Comparison of ENCODE assay signal across 25 cellular contexts in the genomic region with DNA sequence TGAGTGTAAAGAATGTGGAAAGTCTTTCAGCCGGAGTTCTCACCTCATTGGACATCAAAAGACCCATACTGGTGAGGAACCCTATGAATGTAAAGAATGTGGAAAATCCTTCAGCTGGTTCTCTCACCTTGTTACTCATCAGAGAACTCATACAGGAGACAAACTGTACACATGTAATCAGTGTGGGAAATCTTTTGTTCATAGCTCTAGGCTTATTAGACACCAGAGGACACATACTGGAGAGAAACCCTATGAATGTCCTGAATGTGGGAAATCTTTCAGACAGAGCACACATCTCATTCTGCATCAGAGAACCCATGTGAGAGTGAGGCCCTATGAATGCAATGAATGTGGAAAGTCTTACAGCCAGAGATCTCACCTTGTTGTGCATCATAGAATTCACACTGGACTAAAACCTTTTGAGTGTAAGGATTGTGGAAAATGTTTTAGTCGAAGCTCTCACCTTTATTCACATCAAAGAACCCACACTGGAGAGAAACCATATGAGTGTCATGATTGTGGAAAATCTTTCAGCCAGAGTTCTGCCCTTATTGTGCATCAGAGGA. TPM values are rescaled to one million over a fixed set of nuclear protein-coding genes. Genes with fewer than 3 reads are reported as not detected.
DNase-seq lines count a peak whose midpoint lies in the region; ATAC-seq, FAIRE-seq and TF ChIP-seq lines count a peak whose summit lies in the region.
"Had no signal": no experiment of that assay in that cellular context is flagged by ENCODE, and none has a peak within 500 bp of the region (broad histone marks: within the 10 kb centered on the region; RNA-seq: fewer than 3 reads in every experiment).

No MANE protein-coding gene starts in this region.

- H3K4me3 ChIP-seq in right cardiac atrium (ENCODE audit: low read length) (peak overlapping the region; percentile 20), kidney (ENCODE audit: low read length in 2 of 2) (peak overlapping the region; percentile 11 to 26), thoracic aorta (peak overlapping the region; percentile 24), lower lobe of right lung (no peak overlapping the region)
- H3K4me3 ChIP-seq: heart right ventricle, tibial artery had no signal

- intact Hi-C loops in right cardiac atrium (cut with DNase I), result no loop called here
- intact Hi-C loops in Right ventricle myocardium superior (cut with DNase I), result no loop called here
- intact Hi-C loops in kidney (cut with DNase I), result no loop called here
- intact Hi-C loops in lower lobe of right lung (cut with DNase I), result no loop called here

- H3K27ac ChIP-seq in right cardiac atrium (ENCODE audit: low read length) (no peak overlapping the region), kidney (ENCODE audit: low read depth in 2 of 2, low read length in 2 of 2) (no peak overlapping the region), thoracic aorta (no peak overlapping the region), lower lobe of right lung (no peak overlapping the region)
- H3K27ac ChIP-seq: heart right ventricle, tibial artery, VCaP had no signal

- DNase-seq in right cardiac atrium (no peak), Right ventricle myocardium superior (no peak), amniotic epithelial cell (ENCODE audit: low read depth) (peak; percentile 14), kidney (no peak), thoracic aorta (ENCODE audit: low spot score) (no peak), lower lobe of right lung (no peak), activated T-cell treated with anti-CD3 and anti-CD28 coated beads for 4 hours (no peak)
- DNase-seq in activated naive CD4-positive, alpha-beta T cell treated with Interleukin-2 at 50 U/mL for 16 hours, result no peak
- DNase-seq: 8988T; activated CD4-positive, alpha-beta T cell treated with anti-CD3 and anti-CD28 coated beads, Interleukin-2, amount 10 ng/mL, durations not matched to agents 24 days and 14 days; activated gamma-delta T cell; activated naive CD8-positive, alpha-beta T cell treated with anti-CD3 and anti-CD28 coated beads, Interleukin-2, amount 50 U/mL, for 24 hours; activated T-cell treated with anti-CD3 and anti-CD28 coated beads, Interleukin-2, amount 50 U/mL, for 24 hours; DMS153; effector CD4-positive, alpha-beta T cell; HCEC 1CT; heart right ventricle; Karpas-422; mammary epithelial cell; MV-4-11; NCI-H510A treated with DMSO at 0.1 percent for 48 hours; SIG-M5; T-helper 9 cell; tibial artery had no signal

- no peak for ATAC-seq in right cardiac atrium
- ATAC-seq in Right ventricle myocardium superior (ENCODE audit: poor library complexity), result no peak
- ATAC-seq in thoracic aorta (ENCODE audit: insufficient number of reproducible peaks, low FRiP score, low read depth), result no peak
- no peak for ATAC-seq in lower lobe of right lung
- ATAC-seq: activated naive CD8-positive, alpha-beta T cell treated with anti-CD3 and anti-CD28 coated beads, Interleukin-2, amount 50 U/mL, for 24 hours; heart right ventricle had no signal

- TF ChIP-seq CTCF in kidney (IDR thresholded peaks at IDR 0.05; ENCODE audit: borderline replicate concordance, extremely low read depth, insufficient read depth) (no peak), thoracic aorta (IDR thresholded peaks at IDR 0.05) (no peak), lower lobe of right lung (IDR thresholded peaks at IDR 0.05) (no peak)

- 96% methylated on average over 2 of the region's 2 CpGs for WGBS in right cardiac atrium

- H3K36me3 ChIP-seq in kidney (ENCODE audit: control insufficient read depth in 1 of 2, insufficient read depth in 2 of 2, low read length in 2 of 2) (peaks cover 47 to 62% of the 10 kb centered on the region in 2 donors), thoracic aorta (peaks cover 67% of the 10 kb centered on the region), lower lobe of right lung (peaks cover 40% of the 10 kb centered on the region)

- H3K9me3 ChIP-seq in right cardiac atrium (ENCODE audit: control insufficient read depth, low read length), result peaks cover 24% of the 10 kb centered on the region
- peaks cover 63 to 93% of the 10 kb centered on the region in 2 donors for H3K9me3 ChIP-seq in kidney (ENCODE audit: control insufficient read depth in 1 of 2, low read length in 2 of 2)
- H3K9me3 ChIP-seq in thoracic aorta, result peaks cover 99% of the 10 kb centered on the region
- peaks cover 100% of the 10 kb centered on the region for H3K9me3 ChIP-seq in lower lobe of right lung

- FAIRE-seq in kidney (lab: Jason Lieb, UNC), result no peak

- no peak overlapping the region for H3K9ac ChIP-seq in kidney (ENCODE audit: low read length in 2 of 2)

- H3K27me3 ChIP-seq in right cardiac atrium (ENCODE audit: control insufficient read depth, insufficient read depth) (no peaks in the 10 kb centered on the region), thoracic aorta (replicated peaks; ENCODE audit: insufficient read depth) (no peaks in the 10 kb centered on the region), lower lobe of right lung (ENCODE audit: low read depth) (no peaks in the 10 kb centered on the region)
- H3K27me3 ChIP-seq: heart right ventricle, tibial artery had no signal

- H3K4me1 ChIP-seq in right cardiac atrium (ENCODE audit: control insufficient read depth, insufficient read depth, low read length) (no peaks in the 10 kb centered on the region), kidney (ENCODE audit: control insufficient read depth in 1 of 2, insufficient read depth in 1 of 2, low read depth in 1 of 2, low read length in 2 of 2) (no peaks in the 10 kb centered on the region), thoracic aorta (ENCODE audit: control insufficient read depth in 1 of 2, low read depth in 2 of 2) (no peaks in the 10 kb centered on the region), lower lobe of right lung (no peaks in the 10 kb centered on the region)
- H3K4me1 ChIP-seq: heart right ventricle, tibial artery had no signal

RNA-seq across cellular contexts. Expression of gene ZNF268, which starts 25.1 kb away (rescaled TPM):
- total RNA-seq in right cardiac atrium, result 10 to 100 TPM in 3 of 4 donors, 1 to 10 TPM in 1; 9.7 to 13.6 (median 12.5) TPM
- 2.9 TPM for polyA plus RNA-seq in right cardiac atrium
- total RNA-seq in Right ventricle myocardium superior, result 7.6 TPM
- total RNA-seq in kidney, result 33.4 TPM
- 6.7 TPM for polyA plus RNA-seq in kidney (ENCODE audit: insufficient read depth, low read depth, low replicate concordance)
- 10 to 100 TPM; 21.3 to 25.5 TPM for total RNA-seq in thoracic aorta
- total RNA-seq in lower lobe of right lung, result 23.3 TPM

RNA-seq across cellular contexts. Expression of gene ZNF10, which starts 25.8 kb away (rescaled TPM):
- 10 to 100 TPM in 3 of 4 donors, 1 to 10 TPM in 1; 7.7 to 11.4 (median 10.4) TPM for total RNA-seq in right cardiac atrium
- polyA plus RNA-seq in right cardiac atrium, result 7.8 TPM
- total RNA-seq in Right ventricle myocardium superior, result 5.2 TPM
- total RNA-seq in kidney, result 15.1 TPM
- polyA plus RNA-seq in kidney (ENCODE audit: insufficient read depth, low read depth, low replicate concordance), result 4.6 TPM
- total RNA-seq in thoracic aorta, result 10 to 100 TPM; 13.9 to 14.7 TPM
- total RNA-seq in lower lobe of right lung, result 7.7 TPM

RNA-seq across cellular contexts. Expression of gene ZNF891, which starts 26.1 kb away (rescaled TPM):
- total RNA-seq in right cardiac atrium, result 1 to 10 TPM; 1.2 to 1.5 (median 1.3) TPM
- polyA plus RNA-seq in right cardiac atrium, result 0.86 TPM
- total RNA-seq in Right ventricle myocardium superior, result 1.0 TPM
- total RNA-seq in kidney, result 3.1 TPM
- polyA plus RNA-seq in kidney (ENCODE audit: insufficient read depth, low read depth, low replicate concordance), result 0.39 TPM
- 1 to 10 TPM; 4.3 to 5.4 TPM for total RNA-seq in thoracic aorta
- total RNA-seq in lower lobe of right lung, result 2.6 TPM
